Comparison of ENCODE assay signal across 11 cellular contexts in genomic region chr11:64028398-64029115, GRCh38. TPM values are rescaled to one million over a fixed set of nuclear protein-coding genes. Genes with fewer than 3 reads are reported as not detected.
DNase-seq lines count a peak whose midpoint lies in the region; ATAC-seq, FAIRE-seq and TF ChIP-seq lines count a peak whose summit lies in the region.
"Had no signal": no experiment of that assay in that cellular context is flagged by ENCODE, and none has a peak within 500 bp of the region (broad histone marks: within the 10 kb centered on the region; RNA-seq: fewer than 3 reads in every experiment).

No MANE protein-coding gene starts in this region.

- H3K36me3 ChIP-seq in astrocyte (ENCODE audit: insufficient read depth, low read length): no peaks in the 10 kb centered on the region
- no peaks in the 10 kb centered on the region for H3K36me3 ChIP-seq in neural cell (ENCODE audit: insufficient read depth, low read length)
- H3K36me3 ChIP-seq: neutrophil had no signal

- no peaks in the 10 kb centered on the region for H3K9me3 ChIP-seq in astrocyte (ENCODE audit: insufficient read depth, low read depth, low read length)
- H3K9me3 ChIP-seq in neural cell (ENCODE audit: low read length): no peaks in the 10 kb centered on the region
- H3K9me3 ChIP-seq: A549, neutrophil had no signal

- no peak for FAIRE-seq in astrocyte (lab: Jason Lieb, UNC)
- FAIRE-seq: A549, TTC549 had no signal

- H2AFZ ChIP-seq in astrocyte (ENCODE audit: low read depth, low read length): no peak overlapping the region
- H2AFZ ChIP-seq in neural cell (ENCODE audit: low read depth, low read length): no peak overlapping the region

- H3K9me3 Mint-ChIP-seq in astrocyte (ENCODE audit: unreplicated experiment): peaks cover 1% of the 10 kb centered on the region

- no peak overlapping the region for H3K4me3 ChIP-seq in astrocyte (ENCODE audit: insufficient read depth, low read depth, low read length)
- H3K4me3 ChIP-seq in neural cell (ENCODE audit: low read length): peak overlapping the region; percentile 61
- H3K4me3 ChIP-seq: A549 had no signal

- no peak for ATAC-seq in GM18520 (IDR thresholded peaks at IDR 0.05; ENCODE audit: unreplicated experiment)
- no peak for ATAC-seq in HG02938 (IDR thresholded peaks at IDR 0.05; ENCODE audit: unreplicated experiment)

- no peaks in the 10 kb centered on the region for H3K36me3 Mint-ChIP-seq in astrocyte (ENCODE audit: low read depth, unreplicated experiment)

- no peaks in the 10 kb centered on the region for H3F3A ChIP-seq in neural cell (ENCODE audit: insufficient read depth, low read length, poor library complexity, severe bottlenecking)

- H3K27me3 ChIP-seq in astrocyte (ENCODE audit: insufficient read depth, low read length) (no peaks in the 10 kb centered on the region), neural cell (ENCODE audit: insufficient read depth, low read depth, low read length) (no peaks in the 10 kb centered on the region)

- no peak for TF ChIP-seq RAD21 in neural cell (conservative IDR thresholded peaks at IDR 0.05)

- H4K20me1 ChIP-seq in astrocyte (ENCODE audit: insufficient read depth, low read length) (no peaks in the 10 kb centered on the region), neural cell (ENCODE audit: insufficient read depth) (no peaks in the 10 kb centered on the region)

- intact Hi-C loops in posterior vena cava (cut with DNase I): no loop called here

- peaks cover 31% of the 10 kb centered on the region for H3K27me3 Mint-ChIP-seq in astrocyte (ENCODE audit: low read depth, unreplicated experiment)

- H3K9me2 ChIP-seq in neural cell (ENCODE audit: insufficient read depth, low read length): no peaks in the 10 kb centered on the region

- no peak for TF ChIP-seq EP300 in neural cell (conservative IDR thresholded peaks at IDR 0.05; ENCODE audit: poor library complexity, severe bottlenecking)

- no peak for TF ChIP-seq CTCF in astrocyte (IDR thresholded peaks at IDR 0.05; ENCODE audit: insufficient read depth, low read depth, low read length)
- TF ChIP-seq CTCF in neural cell (IDR thresholded peaks at IDR 0.05; ENCODE audit: poor library complexity, severe bottlenecking): no peak

- peaks cover 5% of the 10 kb centered on the region for H3K4me1 ChIP-seq in astrocyte (ENCODE audit: insufficient read depth, low read length)

- DNase-seq in NCI-H1417 (lab: John Stamatoyannopoulos, UW): peak; percentile 55 to 88 (median 83)
- DNase-seq in NCI-H1417 treated with DMSO at 0.1 percent for 48 hours (lab: John Stamatoyannopoulos, UW): no peak
- DNase-seq in NCI-H187 treated with DMSO at 0.1 percent for 48 hours (lab: John Stamatoyannopoulos, UW): peak; percentile 4
- peak; percentile 16 for DNase-seq in astrocyte (ENCODE audit: low read depth)
- no peak for DNase-seq in posterior vena cava (ENCODE audit: low spot score)

- peaks cover 24% of the 10 kb centered on the region for H3K4me1 Mint-ChIP-seq in astrocyte (ENCODE audit: low read depth, unreplicated experiment)

- no peak overlapping the region for H3K9ac ChIP-seq in astrocyte (ENCODE audit: low read length)
- peak overlapping the region; percentile 66 for H3K9ac ChIP-seq in neural cell (ENCODE audit: low read length)

- H3K27ac Mint-ChIP-seq in astrocyte (ENCODE audit: unreplicated experiment): no peak overlapping the region

- H3K4me3 Mint-ChIP-seq in astrocyte (ENCODE audit: unreplicated experiment): no peak overlapping the region

- H3K79me2 ChIP-seq in astrocyte (ENCODE audit: insufficient read depth, low read length): no peaks in the 10 kb centered on the region
- H3K79me2 ChIP-seq in neural cell (replicated peaks; ENCODE audit: insufficient read depth, low read length): no peaks in the 10 kb centered on the region

- no peak overlapping the region for H3K27ac ChIP-seq in astrocyte (ENCODE audit: low read depth, low read length)
- H3K27ac ChIP-seq in neural cell (ENCODE audit: low read length): peak overlapping the region; percentile 34
- H3K27ac ChIP-seq: A549 had no signal

- H3K4me2 ChIP-seq in astrocyte (ENCODE audit: low read length) (no peak overlapping the region), neural cell (ENCODE audit: low read length) (peak overlapping the region; percentile 76)
- H3K4me2 ChIP-seq: A549 had no signal

TF ChIP-seq in neural cell, 6 proteins besides CTCF, POLR2A, EP300 and RAD21:
- peak; percentile 41 for TF ChIP-seq MXI1 (conservative IDR thresholded peaks at IDR 0.05; ENCODE audit: poor library complexity, severe bottlenecking)
- peak; percentile 8 for TF ChIP-seq SMC3 (conservative IDR thresholded peaks at IDR 0.05; ENCODE audit: poor library complexity)
- TF ChIP-seq EZH2 (IDR thresholded peaks at IDR 0.05; ENCODE audit: borderline replicate concordance, insufficient read depth, low read length, poor library complexity, severe bottlenecking): no peak
- TF ChIP-seq TAF1 (IDR thresholded peaks at IDR 0.05; ENCODE audit: low read depth): no peak
- TF ChIP-seq, protein P1, sequence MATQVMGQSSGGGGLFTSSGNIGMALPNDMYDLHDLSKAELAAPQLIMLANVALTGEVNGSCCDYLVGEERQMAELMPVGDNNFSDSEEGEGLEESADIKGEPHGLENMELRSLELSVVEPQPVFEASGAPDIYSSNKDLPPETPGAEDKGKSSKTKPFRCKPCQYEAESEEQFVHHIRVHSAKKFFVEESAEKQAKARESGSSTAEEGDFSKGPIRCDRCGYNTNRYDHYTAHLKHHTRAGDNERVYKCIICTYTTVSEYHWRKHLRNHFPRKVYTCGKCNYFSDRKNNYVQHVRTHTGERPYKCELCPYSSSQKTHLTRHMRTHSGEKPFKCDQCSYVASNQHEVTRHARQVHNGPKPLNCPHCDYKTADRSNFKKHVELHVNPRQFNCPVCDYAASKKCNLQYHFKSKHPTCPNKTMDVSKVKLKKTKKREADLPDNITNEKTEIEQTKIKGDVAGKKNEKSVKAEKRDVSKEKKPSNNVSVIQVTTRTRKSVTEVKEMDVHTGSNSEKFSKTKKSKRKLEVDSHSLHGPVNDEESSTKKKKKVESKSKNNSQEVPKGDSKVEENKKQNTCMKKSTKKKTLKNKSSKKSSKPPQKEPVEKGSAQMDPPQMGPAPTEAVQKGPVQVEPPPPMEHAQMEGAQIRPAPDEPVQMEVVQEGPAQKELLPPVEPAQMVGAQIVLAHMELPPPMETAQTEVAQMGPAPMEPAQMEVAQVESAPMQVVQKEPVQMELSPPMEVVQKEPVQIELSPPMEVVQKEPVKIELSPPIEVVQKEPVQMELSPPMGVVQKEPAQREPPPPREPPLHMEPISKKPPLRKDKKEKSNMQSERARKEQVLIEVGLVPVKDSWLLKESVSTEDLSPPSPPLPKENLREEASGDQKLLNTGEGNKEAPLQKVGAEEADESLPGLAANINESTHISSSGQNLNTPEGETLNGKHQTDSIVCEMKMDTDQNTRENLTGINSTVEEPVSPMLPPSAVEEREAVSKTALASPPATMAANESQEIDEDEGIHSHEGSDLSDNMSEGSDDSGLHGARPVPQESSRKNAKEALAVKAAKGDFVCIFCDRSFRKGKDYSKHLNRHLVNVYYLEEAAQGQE (IDR thresholded peaks at IDR 0.05; ENCODE audit: borderline replicate concordance): no peak
TF ChIP-seq in neural cell: peak in this region for 2.

RNA-seq across cellular contexts. Expression of gene FLRT1, which starts 7.2 kb away (rescaled TPM):
- 0.20 and 0.41 TPM in 2 replicates for total RNA-seq in astrocyte
- polyA plus RNA-seq in neural cell: 2.6 and 3.5 TPM in 2 replicates
- 11.9 and 12.4 TPM in 2 replicates for polyA minus RNA-seq in neural cell
- under 1 TPM; 0.14 to 0.29 TPM for total RNA-seq in posterior vena cava

RNA-seq across cellular contexts. Expression of gene OTUB1, which starts 42.3 kb away (rescaled TPM):
- total RNA-seq in astrocyte (77.9 and 78.5 TPM in 2 replicates), posterior vena cava (10 to 100 TPM; 37.7 to 41.3 TPM)
- 103 and 131 TPM in 2 replicates for polyA plus RNA-seq in neural cell
- polyA minus RNA-seq in neural cell: 41.9 and 49.7 TPM in 2 replicates

RNA-seq across cellular contexts. Expression of gene COX8A, which starts 54.1 kb away (rescaled TPM):
- 274 and 289 TPM in 2 replicates for total RNA-seq in astrocyte
- 861 and 863 TPM in 2 replicates for polyA plus RNA-seq in neural cell
- polyA minus RNA-seq in neural cell: 201 and 218 TPM in 2 replicates
- total RNA-seq in posterior vena cava: 100 to 1,000 TPM; 161 to 203 TPM

Comparison
In these comparisons a context has a peak if more than half of its experiments do, and no peak if none do; other contexts are left out.
1. DNase-seq: peak in NCI-H1417 (3 of 3), NCI-H187 treated with DMSO at 0.1 percent for 48 hours (single experiment) and astrocyte (single experiment); none in NCI-H1417 treated with DMSO at 0.1 percent for 48 hours (single experiment) and posterior vena cava (single experiment).